In genomic region chr19:38869836-38870607, GRCh38 we compare ENCODE assay signal across 8 cellular contexts. TPM values are rescaled to one million over a fixed set of nuclear protein-coding genes. Genes with fewer than 3 reads are reported as not detected.
DNase-seq lines count a peak whose midpoint lies in the region; ATAC-seq and TF ChIP-seq lines count a peak whose summit lies in the region.

No MANE protein-coding gene starts in this region.

- H3F3A ChIP-seq in Loucy (ENCODE audit: low read depth), result no peaks in the 10 kb centered on the region

- no peaks in the 10 kb centered on the region for H3K27me3 Mint-ChIP-seq in activated CD4-positive, alpha-beta T cell treated with anti-CD3 and anti-CD28 coated beads, Interleukin-2, amount 10 ng/mL, durations not matched to agents 24 days and 14 days

- no peaks in the 10 kb centered on the region for H3K9me3 ChIP-seq in BLaER1
- no peaks in the 10 kb centered on the region for H3K9me3 ChIP-seq in Loucy (ENCODE audit: insufficient read depth, low read depth, low read length)
- no peaks in the 10 kb centered on the region for H3K9me3 ChIP-seq in left lung

- peak; percentile 71 for ATAC-seq in GM21390 (IDR thresholded peaks at IDR 0.05; ENCODE audit: unreplicated experiment)
- ATAC-seq in left lung, result peak; percentile 96

- H3K4me1 Mint-ChIP-seq in activated CD4-positive, alpha-beta T cell treated with anti-CD3 and anti-CD28 coated beads, Interleukin-2, amount 10 ng/mL, durations not matched to agents 24 days and 14 days, result peaks cover 28% of the 10 kb centered on the region

- H3K4me3 Mint-ChIP-seq in activated CD4-positive, alpha-beta T cell treated with anti-CD3 and anti-CD28 coated beads, Interleukin-2, amount 10 ng/mL, durations not matched to agents 24 days and 14 days, result peak overlapping the region; percentile 95

- H3K4me3 ChIP-seq in BLaER1 (peak overlapping the region; percentile 67), Loucy (ENCODE audit: low read length, poor library complexity, severe bottlenecking) (peak overlapping the region; percentile 68), left lung (peak overlapping the region; percentile 41 to 49)

- H3K79me2 ChIP-seq in Loucy (ENCODE audit: insufficient read depth, low read length), result no peaks in the 10 kb centered on the region

- peak overlapping the region; percentile 100 for H3K4me2 ChIP-seq in BLaER1
- H3K4me2 ChIP-seq in Loucy (ENCODE audit: low read depth, low read length, poor library complexity, severe bottlenecking), result peak overlapping the region; percentile 72

- peak; percentile 98 for DNase-seq in activated CD4-positive, alpha-beta T cell treated with anti-CD3 and anti-CD28 coated beads, Interleukin-2, amount 10 ng/mL, durations not matched to agents 24 days and 14 days
- DNase-seq in left lung (peak; percentile 83 to 97), RKO (ENCODE audit: low spot score) (no peak)
- DNase-seq in stimulated activated CD4-positive, alpha-beta T cell treated with anti-CD3 and anti-CD28 coated beads, Interleukin-4, amount 100 ng/mL, for 1 hour, result peak; percentile 94

- H3K36me3 ChIP-seq in BLaER1, result no peaks in the 10 kb centered on the region
- no peaks in the 10 kb centered on the region for H3K36me3 ChIP-seq in Loucy (ENCODE audit: insufficient read depth, low read length)
- no peaks in the 10 kb centered on the region for H3K36me3 ChIP-seq in left lung

- H3K36me3 Mint-ChIP-seq in activated CD4-positive, alpha-beta T cell treated with anti-CD3 and anti-CD28 coated beads, Interleukin-2, amount 10 ng/mL, durations not matched to agents 24 days and 14 days (ENCODE audit: low read depth), result peaks cover 39% of the 10 kb centered on the region

- no peaks in the 10 kb centered on the region for H4K20me1 ChIP-seq in BLaER1
- no peaks in the 10 kb centered on the region for H4K20me1 ChIP-seq in Loucy (ENCODE audit: insufficient read depth, low read length, poor library complexity, severe bottlenecking)

- H3K27ac ChIP-seq in BLaER1, result peak overlapping the region; percentile 78
- peak overlapping the region; percentile 5 for H3K27ac ChIP-seq in cingulate gyrus (ENCODE audit: low read depth, low read length)
- H3K27ac ChIP-seq in left lung, result peak overlapping the region in 1 of 2 donors; percentile 53

- no peaks in the 10 kb centered on the region for H3K9me3 Mint-ChIP-seq in activated CD4-positive, alpha-beta T cell treated with anti-CD3 and anti-CD28 coated beads, Interleukin-2, amount 10 ng/mL, durations not matched to agents 24 days and 14 days

- peak; percentile 56 for TF ChIP-seq CTCF in Loucy (conservative IDR thresholded peaks at IDR 0.05; ENCODE audit: low read length)
- TF ChIP-seq CTCF in left lung (IDR thresholded peaks at IDR 0.05), result peak; percentile 79 to 89

- H3K27me3 ChIP-seq in BLaER1 (no peaks in the 10 kb centered on the region), Loucy (ENCODE audit: insufficient read depth, low read length, poor library complexity, severe bottlenecking) (no peaks in the 10 kb centered on the region), left lung (no peaks in the 10 kb centered on the region)

- 0 out of 2 replicates have a peak overlapping the region, but pooled peaks have one; percentile 56 for H2AFZ ChIP-seq in Loucy (ENCODE audit: low read length)

- H3K4me1 ChIP-seq in BLaER1 (peaks cover 96% of the 10 kb centered on the region), Loucy (ENCODE audit: insufficient read depth, low read length, poor library complexity, severe bottlenecking) (peaks cover 5% of the 10 kb centered on the region), left lung (peaks cover 5 to 27% of the 10 kb centered on the region in 2 donors)

- peak overlapping the region; percentile 89 for H3K27ac Mint-ChIP-seq in activated CD4-positive, alpha-beta T cell treated with anti-CD3 and anti-CD28 coated beads, Interleukin-2, amount 10 ng/mL, durations not matched to agents 24 days and 14 days

- no peaks in the 10 kb centered on the region for H3K9me2 ChIP-seq in Loucy (replicated peaks; ENCODE audit: low read depth, low read length)

- intact Hi-C loops in activated CD4-positive, alpha-beta T cell treated with anti-CD3 and anti-CD28 coated beads, Interleukin-2, amount 10 ng/mL, durations not matched to agents 24 days and 14 days (cut with micrococcal nuclease), result loop anchor here (1.0 kb wide), 3 partner anchors 8 to 355 kb away; partner anchors contain the start of gene RINL
- intact Hi-C loops in left lung (cut with DNase I), result no loop called here

- H3K9ac ChIP-seq in BLaER1, result peak overlapping the region; percentile 73
- peak overlapping the region; percentile 64 for H3K9ac ChIP-seq in Loucy (ENCODE audit: low read depth, low read length, poor library complexity, severe bottlenecking)

RNA-seq across cellular contexts. Expression of gene RINL, which starts 8.1 kb away (rescaled TPM):
- total RNA-seq in activated CD4-positive, alpha-beta T cell treated with anti-CD3 and anti-CD28 coated beads, Interleukin-2, amount 10 ng/mL, durations not matched to agents 24 days and 14 days, result 62.7 and 68.9 TPM in 2 replicates
- total RNA-seq in left lung, result 10 to 100 TPM in 1 of 2 donors, 1 to 10 TPM in 1; 8.6 to 10.8 TPM

RNA-seq across cellular contexts. Expression of gene HNRNPL, which starts 20.2 kb away (rescaled TPM):
- total RNA-seq in activated CD4-positive, alpha-beta T cell treated with anti-CD3 and anti-CD28 coated beads, Interleukin-2, amount 10 ng/mL, durations not matched to agents 24 days and 14 days, result 686 and 695 TPM in 2 replicates
- total RNA-seq in left lung, result 100 to 1,000 TPM; 252 to 321 TPM

RNA-seq across cellular contexts. Expression of gene SIRT2, which starts 29.4 kb away (rescaled TPM):
- total RNA-seq in activated CD4-positive, alpha-beta T cell treated with anti-CD3 and anti-CD28 coated beads, Interleukin-2, amount 10 ng/mL, durations not matched to agents 24 days and 14 days, result 23.6 and 30.1 TPM in 2 replicates
- total RNA-seq in left lung, result 10 to 100 TPM; 52.1 to 53.9 TPM

RNA-seq across cellular contexts. Expression of gene NFKBIB, which starts 29.7 kb away (rescaled TPM):
- 89.2 and 89.7 TPM in 2 replicates for total RNA-seq in activated CD4-positive, alpha-beta T cell treated with anti-CD3 and anti-CD28 coated beads, Interleukin-2, amount 10 ng/mL, durations not matched to agents 24 days and 14 days
- total RNA-seq in left lung, result 10 to 100 TPM; 19.7 to 34.2 TPM

RNA-seq across cellular contexts. Expression of gene ECH1, which starts 38.4 kb away (rescaled TPM):
- 129 and 130 TPM in 2 replicates for total RNA-seq in activated CD4-positive, alpha-beta T cell treated with anti-CD3 and anti-CD28 coated beads, Interleukin-2, amount 10 ng/mL, durations not matched to agents 24 days and 14 days
- total RNA-seq in left lung, result 100 to 1,000 TPM; 154 to 185 TPM
